In genomic region chr1:25905680-25906643, GRCh38 we compare ENCODE assay signal across 1 cellular context.
TF ChIP-seq lines count a peak whose summit lies in the region.

Gene STMN1 (minus strand): TSS chr1:25906419. CDS start chr1:25904676, 1,743 bp downstream.

TF ChIP-seq in HepG2, 621 proteins besides CTCF, POLR2A, EP300 and RAD21 (continued from another document and continues in another):
- TF ChIP-seq ZNF704 (CRISPR knock-in tag; IDR thresholded peaks at IDR 0.05; ENCODE audit: borderline replicate concordance), result no peak
- no peak for TF ChIP-seq ZXDC (CRISPR knock-in tag; IDR thresholded peaks at IDR 0.05)
- no peak for TF ChIP-seq CBX2 (IDR thresholded peaks at IDR 0.05; ENCODE audit: low read depth, low read length)
- TF ChIP-seq CBX2 (CRISPR knock-in tag; IDR thresholded peaks at IDR 0.05; ENCODE audit: low read depth), result no peak
- 0 out of 2 replicates have a peak, but pooled peaks have one; percentile 16 for TF ChIP-seq MLXIP (CRISPR knock-in tag; IDR thresholded peaks at IDR 0.05; ENCODE audit: borderline replicate concordance)
- no peak for TF ChIP-seq ZGPAT (CRISPR knock-in tag; IDR thresholded peaks at IDR 0.05)
- no peak for TF ChIP-seq ZNF3 (CRISPR knock-in tag; IDR thresholded peaks at IDR 0.05)
- peak; percentile 39; the same call in 1 of the 2 replicates for TF ChIP-seq ZNF749 (CRISPR knock-in tag; IDR thresholded peaks at IDR 0.05; ENCODE audit: borderline replicate concordance)
- TF ChIP-seq ZNF563 (CRISPR knock-in tag; IDR thresholded peaks at IDR 0.05), result no peak; the same call in 1 of the 2 replicates
- TF ChIP-seq U2AF1 (optimal IDR thresholded peaks at IDR 0.05; ENCODE audit: low read depth, low read length), result peak; percentile 40
- TF ChIP-seq ZNF782 (CRISPR knock-in tag; IDR thresholded peaks at IDR 0.05; ENCODE audit: borderline replicate concordance), result no peak
- TF ChIP-seq ZNF713 (CRISPR knock-in tag; IDR thresholded peaks at IDR 0.05), result no peak
- peak; percentile 8; the same call in 1 of the 2 replicates for TF ChIP-seq ATF3 (CRISPR knock-in tag; IDR thresholded peaks at IDR 0.05)
- TF ChIP-seq ZNF20 (CRISPR knock-in tag; IDR thresholded peaks at IDR 0.05), result 0 out of 2 replicates have a peak, but pooled peaks have one; percentile 77
- no peak for TF ChIP-seq ONECUT2 (CRISPR knock-in tag; IDR thresholded peaks at IDR 0.05)
- no peak for TF ChIP-seq IRF1 (CRISPR knock-in tag; IDR thresholded peaks at IDR 0.05; ENCODE audit: low read depth)
- TF ChIP-seq ZFX (CRISPR knock-in tag; IDR thresholded peaks at IDR 0.05; ENCODE audit: low read depth), result peak; percentile 49
- TF ChIP-seq ZZZ3 (CRISPR knock-in tag; IDR thresholded peaks at IDR 0.05; ENCODE audit: borderline replicate concordance), result no peak
- peak; percentile 47; the same call in 1 of the 2 replicates for TF ChIP-seq SALL2 (CRISPR knock-in tag; IDR thresholded peaks at IDR 0.05)
- no peak for TF ChIP-seq ZSCAN29 (CRISPR knock-in tag; conservative IDR thresholded peaks at IDR 0.05)
- TF ChIP-seq SALL1 (CRISPR knock-in tag; IDR thresholded peaks at IDR 0.05), result peak; percentile 43; the same call in 1 of the 2 replicates
- TF ChIP-seq ZNF501 (CRISPR knock-in tag; IDR thresholded peaks at IDR 0.05), result 0 out of 2 replicates have a peak, but pooled peaks have one; percentile 14
- TF ChIP-seq AGO1 (IDR thresholded peaks at IDR 0.05; ENCODE audit: low read depth, low read length, poor library complexity, severe bottlenecking), result peak; percentile 25
- TF ChIP-seq E2F1 (CRISPR knock-in tag; IDR thresholded peaks at IDR 0.05), result peak; percentile 76
- TF ChIP-seq ZBTB14 (CRISPR knock-in tag; IDR thresholded peaks at IDR 0.05), result no peak
- no peak for TF ChIP-seq CC2D1A (CRISPR knock-in tag; IDR thresholded peaks at IDR 0.05)
- peak; percentile 27; the same call in 1 of the 2 replicates for TF ChIP-seq KDM5B (CRISPR knock-in tag; IDR thresholded peaks at IDR 0.05; ENCODE audit: borderline replicate concordance)
- no peak for TF ChIP-seq CERS6 (CRISPR knock-in tag; IDR thresholded peaks at IDR 0.05)
- TF ChIP-seq ZNF282 (IDR thresholded peaks at IDR 0.05; ENCODE audit: partially characterized antibody), result no peak
- peak; percentile 97 for TF ChIP-seq THAP11 (CRISPR knock-in tag; IDR thresholded peaks at IDR 0.05)
- no peak for TF ChIP-seq MEF2D (CRISPR knock-in tag; IDR thresholded peaks at IDR 0.05)
- no peak for TF ChIP-seq SSRP1 (CRISPR knock-in tag; IDR thresholded peaks at IDR 0.05)
- no peak for TF ChIP-seq ZNF382 (CRISPR knock-in tag; IDR thresholded peaks at IDR 0.05; ENCODE audit: borderline replicate concordance)
- TF ChIP-seq HBP1 (CRISPR knock-in tag; IDR thresholded peaks at IDR 0.05; ENCODE audit: low read depth), result no peak
- TF ChIP-seq ZNF556 (CRISPR knock-in tag; IDR thresholded peaks at IDR 0.05; ENCODE audit: borderline replicate concordance), result peak; percentile 58; the same call in 1 of the 2 replicates
- TF ChIP-seq ZNF792 (CRISPR knock-in tag; IDR thresholded peaks at IDR 0.05), result peak; percentile 54; the same call in 1 of the 2 replicates
- no peak for TF ChIP-seq ZNF138 (CRISPR knock-in tag; IDR thresholded peaks at IDR 0.05; ENCODE audit: low read depth)
- TF ChIP-seq ZNF17 (CRISPR knock-in tag; IDR thresholded peaks at IDR 0.05), result no peak
- TF ChIP-seq MIER2 (CRISPR knock-in tag; IDR thresholded peaks at IDR 0.05), result no peak
- TF ChIP-seq ZFP91 (CRISPR knock-in tag; IDR thresholded peaks at IDR 0.05; ENCODE audit: borderline replicate concordance), result no peak
- peak; percentile 46; the same call in 1 of the 2 replicates for TF ChIP-seq CSRNP1 (CRISPR knock-in tag; IDR thresholded peaks at IDR 0.05)
- TF ChIP-seq RBM39 (IDR thresholded peaks at IDR 0.05; ENCODE audit: low read depth, low read length, poor library complexity, severe bottlenecking), result peak; percentile 60
- TF ChIP-seq CENPT (CRISPR knock-in tag; IDR thresholded peaks at IDR 0.05; ENCODE audit: low read depth), result no peak
- TF ChIP-seq SOX5 (CRISPR knock-in tag; IDR thresholded peaks at IDR 0.05; ENCODE audit: borderline replicate concordance), result peak; percentile 33; the same call in 1 of the 2 replicates
- TF ChIP-seq ZNF543 (CRISPR knock-in tag; IDR thresholded peaks at IDR 0.05), result peak; percentile 73; the same call in 1 of the 2 replicates
- 0 out of 2 replicates have a peak, but pooled peaks have one; percentile 17 for TF ChIP-seq CHD2 (IDR thresholded peaks at IDR 0.05; ENCODE audit: low read depth, low read length)
- TF ChIP-seq SAP130 (CRISPR knock-in tag; IDR thresholded peaks at IDR 0.05; ENCODE audit: low read depth), result peak; percentile 84
